10 cellular contexts compared by ENCODE assay signal in the genomic region with DNA sequence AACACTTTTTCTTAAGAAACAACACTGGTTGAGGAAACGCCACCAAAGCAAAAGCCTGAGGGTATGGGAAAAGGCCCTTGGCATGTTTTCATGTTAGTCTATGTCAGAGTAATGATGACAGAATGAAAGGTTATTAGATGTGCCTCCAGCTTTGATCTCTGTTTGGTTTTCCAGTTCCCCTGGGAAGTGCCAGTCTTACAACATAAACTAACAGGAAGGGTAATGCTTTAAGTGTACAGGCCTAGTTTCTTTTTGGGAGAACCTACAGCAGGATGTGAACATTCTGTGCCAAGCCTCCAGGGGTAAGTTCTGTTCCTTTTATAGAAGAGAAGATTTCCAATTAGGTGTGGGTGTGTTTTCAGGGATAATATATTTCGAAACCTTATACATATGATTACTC.
DNase-seq lines count a peak whose midpoint lies in the region; ATAC-seq, FAIRE-seq and TF ChIP-seq lines count a peak whose summit lies in the region.
"Had no signal": no experiment of that assay in that cellular context is flagged by ENCODE, and none has a peak within 500 bp of the region (broad histone marks: within the 10 kb centered on the region; RNA-seq: fewer than 3 reads in every experiment).

No MANE protein-coding gene starts in this region.

- H3K9me3 ChIP-seq in left lung (no peaks in the 10 kb centered on the region), tibial artery (no peaks in the 10 kb centered on the region)
- H3K9me3 ChIP-seq in CD4-positive, alpha-beta T cell (ENCODE audit: control insufficient read depth, low read length): no peaks in the 10 kb centered on the region

- no peak for ATAC-seq in activated CD4-positive, alpha-beta T cell treated with anti-CD3 and anti-CD28 coated beads for 36 hours
- ATAC-seq in left lung: peak; percentile 64
- ATAC-seq in CD4-positive, alpha-beta T cell (ENCODE audit: poor library complexity): no peak

- H3K9me3 Mint-ChIP-seq in activated CD4-positive, alpha-beta T cell treated with anti-CD3 and anti-CD28 coated beads for 36 hours (ENCODE audit: low read depth): no peaks in the 10 kb centered on the region
- H3K9me3 Mint-ChIP-seq in CD4-positive, alpha-beta T cell: no peaks in the 10 kb centered on the region
- H3K9me3 Mint-ChIP-seq in type B pancreatic cell: no peaks in the 10 kb centered on the region

- H3K27me3 Mint-ChIP-seq in activated CD4-positive, alpha-beta T cell treated with anti-CD3 and anti-CD28 coated beads for 36 hours: no peaks in the 10 kb centered on the region
- H3K27me3 Mint-ChIP-seq in CD4-positive, alpha-beta T cell: no peaks in the 10 kb centered on the region
- H3K27me3 Mint-ChIP-seq in type B pancreatic cell: no peaks in the 10 kb centered on the region
- H3K27me3 Mint-ChIP-seq: B cell had no signal

- intact Hi-C loops in activated CD4-positive, alpha-beta T cell treated with anti-CD3 and anti-CD28 coated beads for 36 hours (cut with DNase I, micrococcal nuclease): no loop called here
- intact Hi-C loops in left lung (cut with DNase I): no loop called here
- intact Hi-C loops in tibial artery (cut with DNase I; ENCODE audit: low total_unique reads): loop anchor here (10.0 kb wide), 1 partner anchor 123 kb away; a partner anchor contains a TSS
- intact Hi-C loops in CD4-positive, alpha-beta T cell (cut with DNase I, micrococcal nuclease): loop anchor here in 1 of 2 experiments (10.0 kb wide), 1 partner anchor 187 kb away; no protein-coding TSS in a partner anchor

- H3K4me1 Mint-ChIP-seq in activated CD4-positive, alpha-beta T cell treated with anti-CD3 and anti-CD28 coated beads for 36 hours: peaks cover 21% of the 10 kb centered on the region
- H3K4me1 Mint-ChIP-seq in CD4-positive, alpha-beta T cell (ENCODE audit: low read depth): peaks cover 38% of the 10 kb centered on the region
- peaks cover 19% of the 10 kb centered on the region for H3K4me1 Mint-ChIP-seq in type B pancreatic cell (ENCODE audit: unreplicated experiment)

- H3K36me3 ChIP-seq in bronchial epithelial cell (ENCODE audit: control insufficient read depth, insufficient read depth, low read length) (no peaks in the 10 kb centered on the region), left lung (no peaks in the 10 kb centered on the region), tibial artery (no peaks in the 10 kb centered on the region)

- DNase-seq in activated CD4-positive, alpha-beta T cell treated with anti-CD3 and anti-CD28 coated beads for 36 hours: no peak
- DNase-seq in activated CD4-positive, alpha-beta T cell treated with anti-CD3 and anti-CD28 coated beads for 4 hours: no peak
- DNase-seq in bronchial epithelial cell (ENCODE audit: low read depth): peak; percentile 90
- no peak for DNase-seq in left lung
- no peak for DNase-seq in tibial artery
- no peak for DNase-seq in CD4-positive, alpha-beta T cell
- DNase-seq in KBM-7: no peak
- DNase-seq in type B pancreatic cell (ENCODE audit: extremely low spot score, unreplicated experiment): no peak
- DNase-seq: activated effector memory CD4-positive, alpha-beta T cell treated with anti-CD3 and anti-CD28 coated beads, Interleukin-2, amount 50 U/mL, for 16 hours had no signal

- H3K36me3 Mint-ChIP-seq in activated CD4-positive, alpha-beta T cell treated with anti-CD3 and anti-CD28 coated beads for 36 hours (ENCODE audit: low read depth): no peaks in the 10 kb centered on the region
- peaks cover 5% of the 10 kb centered on the region for H3K36me3 Mint-ChIP-seq in CD4-positive, alpha-beta T cell (ENCODE audit: low read depth)
- H3K36me3 Mint-ChIP-seq in type B pancreatic cell: no peaks in the 10 kb centered on the region

- H3K4me1 ChIP-seq in left lung (peaks cover 7 to 27% of the 10 kb centered on the region in 2 donors), tibial artery (peaks cover 0 to 37% (median 23%) of the 10 kb centered on the region in 4 donors)

- POLR2A ChIA-PET in activated CD4-positive, alpha-beta T cell treated with anti-CD3 and anti-CD28 coated beads for 36 hours (lab: Charles Lee): no interaction called here
- POLR2A ChIA-PET in CD4-positive, alpha-beta T cell (lab: Charles Lee): no interaction called here

- CTCF ChIA-PET in activated CD4-positive, alpha-beta T cell treated with anti-CD3 and anti-CD28 coated beads for 36 hours (lab: Charles Lee): interaction anchor here (1.1 kb wide), 1 partner anchor 183 kb away, joined by 3 read pairs; no protein-coding TSS in a partner anchor
- CTCF ChIA-PET in CD4-positive, alpha-beta T cell (lab: Charles Lee): interaction anchor here (0.7 kb wide), 1 partner anchor 279 kb away, joined by 3 read pairs; no protein-coding TSS in a partner anchor

- TF ChIP-seq CTCF in bronchial epithelial cell (IDR thresholded peaks at IDR 0.05; ENCODE audit: insufficient read depth, low read length, severe bottlenecking) (no peak), left lung (IDR thresholded peaks at IDR 0.05) (no peak), tibial artery (IDR thresholded peaks at IDR 0.05) (no peak), type B pancreatic cell (conservative IDR thresholded peaks at IDR 0.05) (no peak)
- no peak for TF ChIP-seq CTCF in CD4-positive, alpha-beta T cell (IDR thresholded peaks at IDR 0.05)

- H3K4me3 ChIP-seq in bronchial epithelial cell (ENCODE audit: low read depth, low read length) (no peak overlapping the region), left lung (no peak overlapping the region), tibial artery (no peak overlapping the region)

- in situ Hi-C loops in KBM-7 (cut with MboI; ENCODE audit: low pct_unique_long_range_greater_than_20kb, low sequenced_read_pairs): no loop called here

- H3K27me3 ChIP-seq in bronchial epithelial cell (ENCODE audit: control insufficient read depth, insufficient read depth, low read length) (no peaks in the 10 kb centered on the region), left lung (no peaks in the 10 kb centered on the region), tibial artery (no peaks in the 10 kb centered on the region)
- no peaks in the 10 kb centered on the region for H3K27me3 ChIP-seq in CD4-positive, alpha-beta T cell (ENCODE audit: control insufficient read depth, insufficient read depth, low read length)

- FAIRE-seq in bronchial epithelial cell (lab: Jason Lieb, UNC): no peak

- no peak overlapping the region for H3K4me3 Mint-ChIP-seq in activated CD4-positive, alpha-beta T cell treated with anti-CD3 and anti-CD28 coated beads for 36 hours
- H3K4me3 Mint-ChIP-seq in CD4-positive, alpha-beta T cell: no peak overlapping the region
- no peak overlapping the region for H3K4me3 Mint-ChIP-seq in type B pancreatic cell
- H3K4me3 Mint-ChIP-seq: B cell had no signal

- H3K27ac ChIP-seq in left lung (peak overlapping the region; percentile 63 to 77), tibial artery (peak overlapping the region; percentile 27 to 56)
- no peak overlapping the region for H3K27ac ChIP-seq in CD4-positive, alpha-beta T cell (ENCODE audit: low read depth, low read length)

- H3K27ac Mint-ChIP-seq in activated CD4-positive, alpha-beta T cell treated with anti-CD3 and anti-CD28 coated beads for 36 hours: peak overlapping the region; percentile 12
- H3K27ac Mint-ChIP-seq in CD4-positive, alpha-beta T cell: no peak overlapping the region
- H3K27ac Mint-ChIP-seq in type B pancreatic cell: no peak overlapping the region
- H3K27ac Mint-ChIP-seq: B cell had no signal
